ENCODE assay signal across 10 cellular contexts in the genomic region with DNA sequence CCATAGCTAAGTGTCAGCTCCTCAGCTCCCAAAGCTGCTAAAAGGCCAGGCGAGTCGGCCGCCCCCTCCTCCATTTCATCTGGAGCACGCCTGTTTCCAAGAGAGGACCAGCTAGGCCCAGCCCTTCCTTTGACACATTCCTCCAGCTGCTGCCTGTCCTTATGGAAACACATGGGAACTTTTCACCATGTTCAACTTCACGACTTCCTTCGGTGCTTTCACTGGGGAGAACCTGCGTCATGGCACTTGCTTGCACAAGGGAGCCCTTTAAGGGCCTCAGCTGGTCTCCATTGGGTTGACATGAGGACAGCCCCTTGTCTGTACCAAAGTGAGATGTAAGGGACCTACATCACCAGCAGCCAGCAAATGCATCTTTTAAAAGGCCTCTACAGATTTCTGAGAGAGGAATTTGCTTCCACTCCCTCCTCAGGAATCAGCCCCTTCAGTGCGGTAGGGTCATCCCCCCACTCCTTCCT. TPM values are rescaled to one million over a fixed set of nuclear protein-coding genes. Genes with fewer than 3 reads are reported as not detected.
DNase-seq lines count a peak whose midpoint lies in the region; ATAC-seq, FAIRE-seq and TF ChIP-seq lines count a peak whose summit lies in the region.
"Had no signal": no experiment of that assay in that cellular context is flagged by ENCODE, and none has a peak within 500 bp of the region (broad histone marks: within the 10 kb centered on the region; RNA-seq: fewer than 3 reads in every experiment).

No MANE protein-coding gene starts in this region.

- TF ChIP-seq CTCF in endodermal cell (conservative IDR thresholded peaks at IDR 0.05) = no peak

- H3K9ac ChIP-seq in endodermal cell (ENCODE audit: extremely low read depth, low read length, poor library complexity, severe bottlenecking) = peak overlapping the region; percentile 87
- H3K9ac ChIP-seq in mucosa of rectum (ENCODE audit: low read depth in 1 of 2, low read length in 2 of 2) = peak overlapping the region in 1 of 2 donors; percentile 91

- FAIRE-seq in urothelium cell line (lab: Jason Lieb, UNC) = no peak
- FAIRE-seq: TTC549 had no signal

- no peaks in the 10 kb centered on the region for H3K27me3 ChIP-seq in endodermal cell (ENCODE audit: control insufficient read depth, insufficient read depth, low read length, poor library complexity, severe bottlenecking)
- H3K27me3 ChIP-seq in mucosa of rectum (ENCODE audit: control insufficient read depth in 2 of 2, insufficient read depth in 2 of 2, low read length in 2 of 2) = no peaks in the 10 kb centered on the region

- H3K36me3 ChIP-seq in endodermal cell (ENCODE audit: control insufficient read depth, insufficient read depth, low read length) (no peaks in the 10 kb centered on the region), mucosa of rectum (ENCODE audit: control insufficient read depth in 2 of 2, insufficient read depth in 2 of 2, low read length in 2 of 2) (no peaks in the 10 kb centered on the region)

- peak overlapping the region; percentile 32 to 91 for H3K4me3 Mint-ChIP-seq in activated T-cell treated with anti-CD3 and anti-CD28 coated beads, Interleukin-2, amount 50 U/mL, for 72 hours
- H3K4me3 Mint-ChIP-seq in activated T-cell treated with anti-CD3 and anti-CD28 coated beads, Interleukin-2, amount 50 U/mL, for 4 hours = no peak overlapping the region
- H3K4me3 Mint-ChIP-seq in endodermal cell = peak overlapping the region; percentile 98

- peak overlapping the region; percentile 94 for H3K4me3 ChIP-seq in endodermal cell (ENCODE audit: low read length)
- H3K4me3 ChIP-seq in mucosa of rectum (ENCODE audit: low read length in 2 of 2) = peak overlapping the region; percentile 86 to 94

- peaks cover 0 to 2% of the 10 kb centered on the region in 2 donors for H3K9me3 Mint-ChIP-seq in activated T-cell treated with anti-CD3 and anti-CD28 coated beads, Interleukin-2, amount 50 U/mL, for 72 hours
- no peaks in the 10 kb centered on the region for H3K9me3 Mint-ChIP-seq in activated T-cell treated with anti-CD3 and anti-CD28 coated beads, Interleukin-2, amount 50 U/mL, for 4 hours
- H3K9me3 Mint-ChIP-seq in endodermal cell = no peaks in the 10 kb centered on the region

- H3K27me3 Mint-ChIP-seq in activated T-cell treated with anti-CD3 and anti-CD28 coated beads, Interleukin-2, amount 50 U/mL, for 72 hours (ENCODE audit: low read depth) = peaks cover 73% of the 10 kb centered on the region
- peaks cover 59% of the 10 kb centered on the region for H3K27me3 Mint-ChIP-seq in activated T-cell treated with anti-CD3 and anti-CD28 coated beads, Interleukin-2, amount 50 U/mL, for 4 hours (ENCODE audit: low read depth)
- H3K27me3 Mint-ChIP-seq in endodermal cell (ENCODE audit: insufficient read depth) = peaks cover 10% of the 10 kb centered on the region

- H3K4me1 ChIP-seq in endodermal cell (ENCODE audit: control insufficient read depth, insufficient read depth, low read length) = peaks cover 5% of the 10 kb centered on the region
- H3K4me1 ChIP-seq in mucosa of rectum (ENCODE audit: control insufficient read depth in 2 of 2, insufficient read depth in 2 of 2, low read length in 2 of 2) = peaks cover 2 to 13% of the 10 kb centered on the region in 2 donors

- no peaks in the 10 kb centered on the region for H3K9me3 ChIP-seq in endodermal cell (ENCODE audit: control insufficient read depth, low read length)
- H3K9me3 ChIP-seq in mucosa of rectum (ENCODE audit: control insufficient read depth in 2 of 2, low read length in 2 of 2) = no peaks in the 10 kb centered on the region

- no peak for DNase-seq in activated T-cell treated with anti-CD3 and anti-CD28 coated beads, Interleukin-2, amount 50 U/mL, for 72 hours
- no peak for DNase-seq in activated T-cell treated with anti-CD3 and anti-CD28 coated beads, Interleukin-2, amount 50 U/mL, for 4 hours
- DNase-seq in endodermal cell (peak; percentile 84), urothelium cell line (ENCODE audit: low spot score) (peak; percentile 23), AML-193 (lab: John Stamatoyannopoulos, UW) (no peak)
- DNase-seq: effector CD4-positive, alpha-beta T cell had no signal

- H3K27ac ChIP-seq in endodermal cell (ENCODE audit: low read depth, low read length) (no peak overlapping the region), mucosa of rectum (ENCODE audit: low read depth in 2 of 2, low read length in 2 of 2) (no peak overlapping the region)

- ATAC-seq in activated T-cell treated with anti-CD3 and anti-CD28 coated beads, Interleukin-2, amount 50 U/mL, for 72 hours (replicated peaks in 1 of 2) = no peak
- no peak for ATAC-seq in activated T-cell treated with anti-CD3 and anti-CD28 coated beads, Interleukin-2, amount 50 U/mL, for 4 hours
- ATAC-seq in HG03521 (IDR thresholded peaks at IDR 0.05; ENCODE audit: unreplicated experiment) = no peak
- ATAC-seq in GM19395 (IDR thresholded peaks at IDR 0.05; ENCODE audit: unreplicated experiment) = no peak

- H3K4me1 Mint-ChIP-seq in activated T-cell treated with anti-CD3 and anti-CD28 coated beads, Interleukin-2, amount 50 U/mL, for 72 hours (ENCODE audit: low read depth) = peaks cover 22% of the 10 kb centered on the region
- H3K4me1 Mint-ChIP-seq in activated T-cell treated with anti-CD3 and anti-CD28 coated beads, Interleukin-2, amount 50 U/mL, for 4 hours (ENCODE audit: low read depth) = peaks cover 9% of the 10 kb centered on the region
- peaks cover 27% of the 10 kb centered on the region for H3K4me1 Mint-ChIP-seq in endodermal cell

- H3K36me3 Mint-ChIP-seq in activated T-cell treated with anti-CD3 and anti-CD28 coated beads, Interleukin-2, amount 50 U/mL, for 72 hours (ENCODE audit: insufficient read depth in 2 of 2) = peaks cover 1 to 2% of the 10 kb centered on the region in 2 donors
- H3K36me3 Mint-ChIP-seq in activated T-cell treated with anti-CD3 and anti-CD28 coated beads, Interleukin-2, amount 50 U/mL, for 4 hours (ENCODE audit: insufficient read depth) = no peaks in the 10 kb centered on the region
- peaks cover 3% of the 10 kb centered on the region for H3K36me3 Mint-ChIP-seq in endodermal cell (ENCODE audit: low read depth)

- 14 to 22% methylated on average over 7 to 8 of the region's 8 CpGs for WGBS in endodermal cell (ENCODE audit: insufficient coverage in 1 of 2, insufficient read length in 1 of 2), 2 experiments

- no peak overlapping the region for H3K27ac Mint-ChIP-seq in activated T-cell treated with anti-CD3 and anti-CD28 coated beads, Interleukin-2, amount 50 U/mL, for 72 hours
- H3K27ac Mint-ChIP-seq in endodermal cell = peak overlapping the region; percentile 97

RNA-seq across cellular contexts. Expression of gene MAGI1, which starts 2.1 kb away (rescaled TPM):
- total RNA-seq in activated T-cell treated with anti-CD3 and anti-CD28 coated beads, Interleukin-2, amount 50 U/mL, for 72 hours = under 1 TPM; 0.41 to 0.67 TPM
- total RNA-seq in activated T-cell treated with anti-CD3 and anti-CD28 coated beads, Interleukin-2, amount 50 U/mL, for 4 hours = under 1 TPM; 0.45 to 0.76 (median 0.46) TPM
- 10 to 100 TPM; 38.6 to 45.1 TPM for total RNA-seq in endodermal cell
- polyA plus RNA-seq in endodermal cell (2013, experiment 1 of 2) = 33.5 TPM
- polyA plus RNA-seq in endodermal cell (2013, experiment 2 of 2) = 28.6 TPM

Comparison
In these comparisons a context has a peak if more than half of its experiments do, and no peak if none do; other contexts are left out.
1. DNase-seq: peak in endodermal cell (single experiment) and urothelium cell line (single experiment); none in activated T-cell treated with anti-CD3 and anti-CD28 coated beads, Interleukin-2, amount 50 U/mL, for 72 hours (0 of 2), activated T-cell treated with anti-CD3 and anti-CD28 coated beads, Interleukin-2, amount 50 U/mL, for 4 hours (single experiment) and AML-193 (0 of 2).
2. RNA of gene MAGI1, which starts 2.1 kb away (total RNA-seq): 38.6 to 45.1 TPM in endodermal cell; 0.41 to 0.67 TPM in activated T-cell treated with anti-CD3 and anti-CD28 coated beads, Interleukin-2, amount 50 U/mL, for 72 hours and 0.45 to 0.76 TPM in activated T-cell treated with anti-CD3 and anti-CD28 coated beads, Interleukin-2, amount 50 U/mL, for 4 hours; every median in the first group is over 10 times any median in the second.